Comparison of ENCODE assay signal across 23 cellular contexts in genomic region chrX:7654316-7654715, GRCh38.
"Had no signal": no experiment of that assay in that cellular context is flagged by ENCODE, and none has a peak within 500 bp of the region (broad histone marks: within the 10 kb centered on the region; RNA-seq: fewer than 3 reads in every experiment).

No MANE protein-coding gene starts in this region.

- H3K4me1 ChIP-seq: colonic mucosa, gastrocnemius medialis, lower lobe of right lung, pancreas, right lobe of liver, testis, tibial artery had no signal

- H3K27ac ChIP-seq: colonic mucosa, epithelial cell of prostate, gastrocnemius medialis, lower lobe of right lung, neutrophil, pancreas, right lobe of liver, testis, tibial artery had no signal

- H3K36me3 ChIP-seq: colonic mucosa, gastrocnemius medialis, lower lobe of right lung, neutrophil, pancreas, right lobe of liver, tibial artery had no signal

- H3K27me3 ChIP-seq: colonic mucosa, gastrocnemius medialis, neutrophil, pancreas, right lobe of liver, testis, tibial artery had no signal

- DNase-seq: colonic mucosa; effector CD8-positive, alpha-beta T cell; endodermal cell; foreskin fibroblast; gastrocnemius medialis; head of caudate nucleus; left ventricle myocardium superior; lower lobe of right lung; natural killer cell; pancreas; right lobe of liver; stimulated activated CD4-positive, alpha-beta T cell treated with anti-CD3 and anti-CD28 coated beads, Interleukin-2, amount 100 ng/mL, for 24 hours; stimulated activated CD4-positive, alpha-beta T cell treated with anti-CD3 and anti-CD28 coated beads, Interleukin-4, amount 100 ng/mL, for 4 hours; stimulated activated naive CD8-positive, alpha-beta T cell treated with anti-CD3 and anti-CD28 coated beads, Interleukin-15, Interleukin-2, amounts not matched to agents 100 U/mL and 50 U/mL, for 24 hours; substantia nigra; testis; tibial artery had no signal

- FAIRE-seq: keratinocyte, pancreas, urothelium cell line had no signal

- H3K9me3 ChIP-seq: colonic mucosa, gastrocnemius medialis, neutrophil, pancreas, right lobe of liver, testis had no signal

- H3K4me3 ChIP-seq: colonic mucosa, gastrocnemius medialis, lower lobe of right lung, pancreas, right lobe of liver, testis, tibial artery had no signal

- ATAC-seq: esophagus mucosa; gastrocnemius medialis; left ventricle myocardium superior; lower lobe of right lung; natural killer cell; pancreas; right lobe of liver; stimulated activated memory B cell treated with anti-CD40 and anti-IgM and Interleukin-4, amounts not matched to agents 10 μg/mL and 1 μg/mL and 100 μg/mL, for 72 hours; stimulated activated naive CD8-positive, alpha-beta T cell treated with anti-CD3 and anti-CD28 coated beads, Interleukin-15, Interleukin-2, amounts not matched to agents 100 U/mL and 50 U/mL, for 24 hours had no signal
